ENCODE assay signal across 9 cellular contexts in genomic region chr19:50537769-50538230, GRCh38. TPM values are rescaled to one million over a fixed set of nuclear protein-coding genes. Genes with fewer than 3 reads are reported as not detected.
DNase-seq lines count a peak whose midpoint lies in the region; ATAC-seq and TF ChIP-seq lines count a peak whose summit lies in the region.
"Had no signal": no experiment of that assay in that cellular context is flagged by ENCODE, and none has a peak within 500 bp of the region (broad histone marks: within the 10 kb centered on the region; RNA-seq: fewer than 3 reads in every experiment).

No MANE protein-coding gene starts in this region.

- no peak overlapping the region for H3K27ac Mint-ChIP-seq in WTC11

- peak; percentile 97 for ATAC-seq in WTC11
- no peak for ATAC-seq in HG02885 (IDR thresholded peaks at IDR 0.05; ENCODE audit: poor library complexity, unreplicated experiment)

- DNase-seq in NCI-H524 (lab: John Stamatoyannopoulos, UW) (peak; percentile 55 to 87), NCI-H524 treated with DMSO at 0.1 percent for 48 hours (lab: John Stamatoyannopoulos, UW) (no peak), NCI-H2107 (lab: John Stamatoyannopoulos, UW) (peak; percentile 49), WTC11 (ENCODE audit: low spot score) (peak; percentile 98), caudate nucleus (lab: John Stamatoyannopoulos, UW) (peak in 58 of 61 donors; percentile 43 to 94 (median 76)), kidney tubule cell (ENCODE audit: low spot score) (peak; percentile 71)
- DNase-seq in stimulated activated CD4-positive, alpha-beta T cell treated with anti-CD3 and anti-CD28 coated beads, Interleukin-2, amount 100 ng/mL, for 48 hours: peak; percentile 70 to 71

- CTCF ChIA-PET in WTC11 (lab: Charles Lee): interaction anchor here (0.6 to 8.5 kb wide), 75 partner anchors 10 to 465 kb away, joined by 3 to 200 read pairs (median 5); partner anchors contain the start of genes C19orf81, CLEC11A, JOSD2 and KCNC3

- 0 out of 2 replicates have a peak, but pooled peaks cover 3% of the 10 kb centered on the region for H3K4me1 Mint-ChIP-seq in WTC11

- POLR2A ChIA-PET in WTC11 (lab: Charles Lee): interaction anchor here (0.5 to 1.2 kb wide), 5 partner anchors 18 to 169 kb away, joined by 3 to 5 read pairs (median 3); no protein-coding TSS in a partner anchor

- peaks cover 10% of the 10 kb centered on the region for H3K36me3 Mint-ChIP-seq in WTC11

- no peak overlapping the region for H3K4me3 Mint-ChIP-seq in WTC11

- H3K9me3 Mint-ChIP-seq in WTC11: peaks cover 13% of the 10 kb centered on the region

- peak; percentile 88 for TF ChIP-seq CTCF in WTC11 (IDR thresholded peaks at IDR 0.05)

- H3K27ac ChIP-seq in caudate nucleus (ENCODE audit: low read depth, low read length): no peak overlapping the region
- H3K27ac ChIP-seq: skin epidermis had no signal

- peaks cover 8% of the 10 kb centered on the region for H3K27me3 Mint-ChIP-seq in WTC11 (ENCODE audit: low read depth)

TF ChIP-seq in WTC11, 78 proteins besides CTCF, POLR2A, EP300 and RAD21:
- TF ChIP-seq ZNF232 (CRISPR knock-in tag; IDR thresholded peaks at IDR 0.05): 0 out of 2 replicates have a peak, but pooled peaks have one; percentile 40
- no peak for TF ChIP-seq USF1 (CRISPR knock-in tag; IDR thresholded peaks at IDR 0.05)
- no peak for TF ChIP-seq JUN (CRISPR knock-in tag; IDR thresholded peaks at IDR 0.05)
- TF ChIP-seq GABPB1 (CRISPR knock-in tag; IDR thresholded peaks at IDR 0.05): no peak
- no peak for TF ChIP-seq ZBTB21 (CRISPR knock-in tag; IDR thresholded peaks at IDR 0.05; ENCODE audit: borderline replicate concordance)
- TF ChIP-seq NR2C2 (CRISPR knock-in tag; IDR thresholded peaks at IDR 0.05): peak; percentile 82
- 0 out of 2 replicates have a peak, but pooled peaks have one; percentile 18 for TF ChIP-seq ETV6 (CRISPR knock-in tag; IDR thresholded peaks at IDR 0.05)
- TF ChIP-seq TEAD4 (CRISPR knock-in tag; IDR thresholded peaks at IDR 0.05): no peak
- peak; percentile 73 for TF ChIP-seq HMGXB4 (CRISPR knock-in tag; IDR thresholded peaks at IDR 0.05)
- TF ChIP-seq SP1 (CRISPR knock-in tag; conservative IDR thresholded peaks at IDR 0.05): peak; percentile 52; the same call in 1 of the 2 replicates
- peak; percentile 87 for TF ChIP-seq GTF2I (CRISPR knock-in tag; conservative IDR thresholded peaks at IDR 0.05)
- no peak for TF ChIP-seq NR1H2 (CRISPR knock-in tag; IDR thresholded peaks at IDR 0.05)
- peak; percentile 76; the same call in 1 of the 2 replicates for TF ChIP-seq ZNF532 (CRISPR knock-in tag; IDR thresholded peaks at IDR 0.05; ENCODE audit: borderline replicate concordance)
- TF ChIP-seq ZSCAN18 (CRISPR knock-in tag; IDR thresholded peaks at IDR 0.05): no peak
- TF ChIP-seq CREB1 (CRISPR knock-in tag; IDR thresholded peaks at IDR 0.05): no peak
- TF ChIP-seq ZNF317 (CRISPR knock-in tag; IDR thresholded peaks at IDR 0.05; ENCODE audit: borderline replicate concordance, low read depth): no peak
- no peak for TF ChIP-seq ATF3 (CRISPR knock-in tag; conservative IDR thresholded peaks at IDR 0.05)
- TF ChIP-seq ZNF281 (CRISPR knock-in tag; IDR thresholded peaks at IDR 0.05): no peak

RNA-seq across cellular contexts. Expression of gene ASPDH, which starts 24.1 kb away (rescaled TPM):
- not detected in 3 replicates for total RNA-seq in WTC11 (2021)

RNA-seq across cellular contexts. Expression of gene JOSD2, which starts 26.8 kb away (rescaled TPM):
- 4.0 to 4.3 TPM (median 4.0 TPM) in 3 replicates for total RNA-seq in WTC11 (2021)

RNA-seq across cellular contexts. Expression of gene LRRC4B, which starts 30.4 kb away (rescaled TPM):
- total RNA-seq in WTC11 (2021): 10.0 to 11.0 TPM (median 10.9 TPM) in 3 replicates
